11 cellular contexts compared by ENCODE assay signal in the genomic region with DNA sequence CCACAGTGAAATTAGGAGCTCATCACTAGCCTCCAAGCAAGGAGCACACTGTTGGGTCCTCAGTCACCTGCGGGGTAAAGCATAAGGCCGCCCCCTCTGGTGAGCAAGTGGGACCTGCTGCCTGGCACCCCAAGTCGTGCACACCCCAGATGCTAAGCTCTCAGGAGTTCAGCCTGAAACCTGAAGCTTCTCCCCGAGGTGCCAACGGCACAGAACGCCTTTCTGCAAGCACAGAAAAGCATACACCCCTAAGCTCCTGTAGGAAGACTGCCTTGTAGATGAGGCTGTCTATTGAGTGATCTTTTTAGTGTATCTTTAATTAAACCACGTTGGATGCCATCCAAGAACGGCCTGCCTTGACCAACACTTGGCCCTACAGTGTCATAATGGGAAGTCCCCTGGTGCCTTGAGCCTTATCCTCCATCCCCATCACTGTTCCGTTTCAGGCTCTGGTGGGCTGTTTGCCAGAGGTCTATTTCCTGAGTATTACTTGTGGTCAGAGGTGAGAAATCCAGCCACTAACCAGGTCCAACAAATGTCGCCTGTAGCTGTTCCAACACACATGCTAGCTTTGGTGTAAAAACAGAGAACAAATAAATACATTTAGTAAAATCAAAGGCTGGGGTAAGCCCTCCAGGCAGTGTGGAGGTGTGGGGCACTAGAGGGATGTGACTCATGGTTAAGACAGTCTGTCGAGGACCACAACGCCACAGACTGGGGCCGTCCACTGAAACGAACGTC. TPM values are rescaled to one million over a fixed set of nuclear protein-coding genes. Genes with fewer than 3 reads are reported as not detected.
DNase-seq lines count a peak whose midpoint lies in the region; FAIRE-seq and TF ChIP-seq lines count a peak whose summit lies in the region.
"Had no signal": no experiment of that assay in that cellular context is flagged by ENCODE, and none has a peak within 500 bp of the region (broad histone marks: within the 10 kb centered on the region; RNA-seq: fewer than 3 reads in every experiment).

No MANE protein-coding gene starts in this region.

- H4K20me1 ChIP-seq in OCI-LY3 (ENCODE audit: insufficient read depth, low read length) = no peaks in the 10 kb centered on the region
- no peaks in the 10 kb centered on the region for H4K20me1 ChIP-seq in osteoblast (ENCODE audit: insufficient read depth, low read length)

- H3K27ac ChIP-seq in OCI-LY3 (ENCODE audit: low read length) (no peak overlapping the region), osteoblast (ENCODE audit: low read depth, low read length) (no peak overlapping the region)
- no peak overlapping the region for H3K27ac ChIP-seq in effector memory CD4-positive, alpha-beta T cell (ENCODE audit: insufficient read depth, low read length, poor library complexity, severe bottlenecking)
- H3K27ac ChIP-seq: epithelial cell of prostate had no signal

- H2AFZ ChIP-seq in OCI-LY3 (ENCODE audit: low read depth, low read length) (no peak overlapping the region), osteoblast (ENCODE audit: low read length) (peak overlapping the region; percentile 62)

- peaks cover 18% of the 10 kb centered on the region for H3K27me3 ChIP-seq in OCI-LY3 (ENCODE audit: low read depth, low read length)
- peaks cover 24% of the 10 kb centered on the region for H3K27me3 ChIP-seq in osteoblast (ENCODE audit: insufficient read depth, low read length)
- no peaks in the 10 kb centered on the region for H3K27me3 ChIP-seq in effector memory CD4-positive, alpha-beta T cell (replicated peaks; ENCODE audit: control insufficient read depth, insufficient read depth, low read length, poor library complexity, severe bottlenecking)

- TF ChIP-seq CTCF in OCI-LY3 (IDR thresholded peaks at IDR 0.05; ENCODE audit: low read depth, low read length) = peak; percentile 10; the same call in 1 of the 2 replicates
- TF ChIP-seq CTCF in osteoblast (IDR thresholded peaks at IDR 0.05; ENCODE audit: extremely low read depth, low read depth, low read length) = no peak

- no peaks in the 10 kb centered on the region for H3K36me3 ChIP-seq in OCI-LY3 (replicated peaks; ENCODE audit: low read depth, low read length)
- H3K36me3 ChIP-seq in osteoblast (ENCODE audit: insufficient read depth, low read length) = no peaks in the 10 kb centered on the region
- H3K36me3 ChIP-seq in effector memory CD4-positive, alpha-beta T cell (ENCODE audit: control insufficient read depth, insufficient read depth, low read length) = no peaks in the 10 kb centered on the region

- H3K4me2 ChIP-seq in OCI-LY3 (ENCODE audit: low read length) (no peak overlapping the region), osteoblast (ENCODE audit: insufficient read depth, low read length) (peak overlapping the region; percentile 71)

- peak; percentile 52 for FAIRE-seq in GM18507 (lab: Jason Lieb, UNC)

- H3K4me3 ChIP-seq in OCI-LY3 (ENCODE audit: low read length) (no peak overlapping the region), osteoblast (ENCODE audit: insufficient read depth, low read length) (peak overlapping the region; percentile 38)
- H3K4me3 ChIP-seq in effector memory CD4-positive, alpha-beta T cell (ENCODE audit: insufficient read depth, low read depth, low read length, poor library complexity, severe bottlenecking) = no peak overlapping the region

- DNase-seq in GM18507 (ENCODE audit: extremely low spot score, insufficient read length, low read depth) (no peak), dermis blood vessel endothelial cell (peak; percentile 65), osteoblast (ENCODE audit: insufficient read length, low spot score, missing footprints) (no peak), inferior parietal cortex (ENCODE audit: extremely low spot score) (no peak), NCI-H1930 (lab: John Stamatoyannopoulos, UW) (no peak)
- DNase-seq in activated naive CD4-positive, alpha-beta T cell treated with Interleukin-2 at 50 U/mL for 16 hours = no peak
- no peak for DNase-seq in effector memory CD4-positive, alpha-beta T cell
- DNase-seq: activated effector memory CD4-positive, alpha-beta T cell treated with anti-CD3 and anti-CD28 coated beads, Interleukin-2, amount 50 U/mL, for 16 hours; NCI-H2029 treated with DMSO at 0.1 percent for 48 hours had no signal

- H3K9me3 ChIP-seq in OCI-LY3 (ENCODE audit: insufficient read depth, low read length) (no peaks in the 10 kb centered on the region), osteoblast (ENCODE audit: low read depth, low read length) (no peaks in the 10 kb centered on the region)
- no peaks in the 10 kb centered on the region for H3K9me3 ChIP-seq in effector memory CD4-positive, alpha-beta T cell (ENCODE audit: control insufficient read depth, low read length)

- H3K9ac ChIP-seq in OCI-LY3 (ENCODE audit: low read length) = no peak overlapping the region

- H3K79me2 ChIP-seq in OCI-LY3 (ENCODE audit: low read length) (no peaks in the 10 kb centered on the region), osteoblast (ENCODE audit: insufficient read depth, low read length) (no peaks in the 10 kb centered on the region)

- H3K4me1 ChIP-seq in OCI-LY3 (ENCODE audit: low read length) = peaks cover 18% of the 10 kb centered on the region
- H3K4me1 ChIP-seq in osteoblast (ENCODE audit: insufficient read depth, low read length) = peaks cover 12% of the 10 kb centered on the region
- H3K4me1 ChIP-seq in effector memory CD4-positive, alpha-beta T cell (ENCODE audit: control insufficient read depth, insufficient read depth, low read length, poor library complexity, severe bottlenecking) = no peaks in the 10 kb centered on the region

RNA-seq across cellular contexts. Expression of a gene that starts 44.8 kb away (rescaled TPM):
- total RNA-seq in dermis blood vessel endothelial cell (not detected in 2 replicates), osteoblast (not detected in 2 replicates)
